Comparison of ENCODE assay signal across 25 cellular contexts in genomic region chr11:66693356-66694055, GRCh38.
"Had no signal": no experiment of that assay in that cellular context is flagged by ENCODE, and none has a peak within 500 bp of the region (broad histone marks: within the 10 kb centered on the region; RNA-seq: fewer than 3 reads in every experiment).

No MANE protein-coding gene starts in this region.

- H3K36me3 Mint-ChIP-seq: activated CD4-positive, alpha-beta memory T cell treated with anti-CD3 and anti-CD28 coated beads for 36 hours had no signal

- H3K79me2 ChIP-seq: parathyroid adenoma had no signal

- H3K9me3 Mint-ChIP-seq: activated CD4-positive, alpha-beta memory T cell treated with anti-CD3 and anti-CD28 coated beads for 36 hours; activated CD4-positive, alpha-beta T cell treated with anti-CD3 and anti-CD28 coated beads, Interleukin-2, amount 10 ng/mL, durations not matched to agents 24 days and 14 days; dendritic cell treated with granulocyte-macrophage colony-stimulating factor and Interleukin-4, amounts not matched to agents 40 ng/mL and 50 ng/mL, for 4 days; endodermal cell; nephron had no signal

- DNase-seq: activated CD4-positive, alpha-beta memory T cell treated with anti-CD3 and anti-CD28 coated beads for 36 hours; activated CD4-positive, alpha-beta T cell treated with anti-CD3 and anti-CD28 coated beads, Interleukin-2, amount 10 ng/mL, durations not matched to agents 24 days and 14 days; activated CD4-positive, CD25-positive, alpha-beta regulatory T cell treated with anti-CD3 and anti-CD28 coated beads, Interleukin-2, amount 50 U/mL, for 72 hours; activated CD8-positive, alpha-beta memory T cell treated with anti-CD3 and anti-CD28 coated beads, Interleukin-2, amount 50 U/mL, for 4 hours; activated gamma-delta T cell; activated naive CD4-positive, alpha-beta T cell treated with anti-CD3 and anti-CD28 coated beads, Interleukin-2, amount 50 U/mL, for 16 hours; activated T-cell treated with anti-CD3 and anti-CD28 coated beads, Interleukin-2, amount 50 U/mL, for 1 hour; amygdala; central memory CD4-positive, alpha-beta T cell; endodermal cell; foreskin fibroblast; left ventricle myocardium inferior; nucleus accumbens; stimulated activated CD4-positive, alpha-beta T cell treated with anti-CD3 and anti-CD28 coated beads, Interleukin-2, amount 100 ng/mL, for 24 hours; stimulated activated naive CD4-positive, alpha-beta T cell; T-helper 17 cell; T1000; transverse colon had no signal

- H3K4me3 Mint-ChIP-seq: activated CD4-positive, alpha-beta memory T cell treated with anti-CD3 and anti-CD28 coated beads for 36 hours; activated CD4-positive, alpha-beta T cell treated with anti-CD3 and anti-CD28 coated beads, Interleukin-2, amount 10 ng/mL, durations not matched to agents 24 days and 14 days; dendritic cell treated with granulocyte-macrophage colony-stimulating factor and Interleukin-4, amounts not matched to agents 40 ng/mL and 50 ng/mL, for 4 days; endodermal cell; nephron; T-helper 17 cell had no signal

- H3K4me2 ChIP-seq: smooth muscle cell had no signal

- H3K27ac Mint-ChIP-seq: activated CD4-positive, alpha-beta memory T cell treated with anti-CD3 and anti-CD28 coated beads for 36 hours; activated CD4-positive, alpha-beta T cell treated with anti-CD3 and anti-CD28 coated beads, Interleukin-2, amount 10 ng/mL, durations not matched to agents 24 days and 14 days; dendritic cell treated with granulocyte-macrophage colony-stimulating factor and Interleukin-4, amounts not matched to agents 40 ng/mL and 50 ng/mL, for 4 days; endodermal cell; nephron; T-helper 17 cell had no signal

- H3K27ac ChIP-seq: left ventricle myocardium inferior, parathyroid adenoma, right atrium auricular region, transverse colon had no signal

- H3K27me3 ChIP-seq: breast epithelium, right atrium auricular region, transverse colon had no signal

- H3K36me3 ChIP-seq: breast epithelium, left ventricle myocardium inferior, right atrium auricular region, transverse colon had no signal

- H3K27me3 Mint-ChIP-seq: activated CD4-positive, alpha-beta memory T cell treated with anti-CD3 and anti-CD28 coated beads for 36 hours; activated CD4-positive, alpha-beta T cell treated with anti-CD3 and anti-CD28 coated beads, Interleukin-2, amount 10 ng/mL, durations not matched to agents 24 days and 14 days; dendritic cell treated with granulocyte-macrophage colony-stimulating factor and Interleukin-4, amounts not matched to agents 40 ng/mL and 50 ng/mL, for 4 days had no signal

- H2AFZ ChIP-seq: parathyroid adenoma had no signal

- H3K4me1 ChIP-seq: breast epithelium, parathyroid adenoma, right atrium auricular region had no signal

- H3K4me1 Mint-ChIP-seq: activated CD4-positive, alpha-beta T cell treated with anti-CD3 and anti-CD28 coated beads, Interleukin-2, amount 10 ng/mL, durations not matched to agents 24 days and 14 days; endodermal cell; nephron had no signal

- H3K4me3 ChIP-seq: breast epithelium, left ventricle myocardium inferior, lung, right atrium auricular region, smooth muscle cell, transverse colon had no signal

- H3K9me3 ChIP-seq: breast epithelium, left ventricle myocardium inferior, right atrium auricular region, transverse colon had no signal
